ENCODE assay signal across 8 cellular contexts in genomic region chr1:84753516-84754375, GRCh38.
DNase-seq lines count a peak whose midpoint lies in the region; ATAC-seq and TF ChIP-seq lines count a peak whose summit lies in the region.

No MANE protein-coding gene starts in this region.

- H3K4me3 ChIP-seq in trophoblast cell (ENCODE audit: low read depth, low read length): no peak overlapping the region
- H3K4me3 ChIP-seq in upper lobe of left lung: no peak overlapping the region

- no peak overlapping the region for H3K9ac ChIP-seq in trophoblast cell (ENCODE audit: low read length)

- no peak for TF ChIP-seq EP300 in upper lobe of left lung (IDR thresholded peaks at IDR 0.05)

- no peak overlapping the region for H2BK12ac ChIP-seq in trophoblast cell (ENCODE audit: low read length)

- H3K27ac ChIP-seq in trophoblast cell (ENCODE audit: low read depth, low read length): no peak overlapping the region
- no peak overlapping the region for H3K27ac ChIP-seq in upper lobe of left lung

- no peak overlapping the region for H3K23ac ChIP-seq in trophoblast cell (ENCODE audit: low read length)

- H3K9me3 ChIP-seq in trophoblast cell (ENCODE audit: insufficient read depth, low read depth, low read length) (no peaks in the 10 kb centered on the region), upper lobe of left lung (no peaks in the 10 kb centered on the region)

- no peak overlapping the region for H3K4me2 ChIP-seq in trophoblast cell (ENCODE audit: low read length)

- no peaks in the 10 kb centered on the region for H3K79me2 ChIP-seq in trophoblast cell (ENCODE audit: control insufficient read depth, insufficient read depth, low read length, poor library complexity)

- H3K79me1 ChIP-seq in trophoblast cell (ENCODE audit: low read length): peaks cover 4% of the 10 kb centered on the region

- H3K36me3 ChIP-seq in trophoblast cell (ENCODE audit: control insufficient read depth in 1 of 2, insufficient read depth in 2 of 2, low read length in 2 of 2) (no peaks in the 10 kb centered on the region), upper lobe of left lung (no peaks in the 10 kb centered on the region)

- TF ChIP-seq CTCF in upper lobe of left lung (IDR thresholded peaks at IDR 0.05): peak; percentile 48 to 85 (median 78)

- H2BK120ac ChIP-seq in trophoblast cell (ENCODE audit: insufficient read depth, low read length, poor library complexity): no peak overlapping the region

- no peak overlapping the region for H4K12ac ChIP-seq in trophoblast cell (ENCODE audit: low read depth, low read length)

- ATAC-seq in GM21576 (IDR thresholded peaks at IDR 0.05; ENCODE audit: unreplicated experiment) (peak; percentile 80), upper lobe of left lung (ENCODE audit: low FRiP score in 2 of 2) (peak; percentile 61 to 90)

- DNase-seq in DMS153 (lab: John Stamatoyannopoulos, UW) (peak; percentile 71), LoVo (ENCODE audit: low spot score) (peak; percentile 73), SHP77 treated with DMSO at 0.1 percent for 48 hours (lab: John Stamatoyannopoulos, UW) (peak; percentile 51), activated gamma-delta T cell treated with Interleukin-2 at 50 U/mL for 16 hours (peak; percentile 77), germinal center (ENCODE audit: low spot score) (peak; percentile 65), trophoblast cell (peak; percentile 53 to 83), upper lobe of left lung (peak; percentile 56 to 74)

- H3K4ac ChIP-seq in trophoblast cell (ENCODE audit: low read depth, low read length): no peak overlapping the region

- H2AFZ ChIP-seq in trophoblast cell (ENCODE audit: insufficient read depth, low read length, poor library complexity): no peak overlapping the region

- H3K4me1 ChIP-seq in trophoblast cell (ENCODE audit: control insufficient read depth in 1 of 2, insufficient read depth in 2 of 2, low read length in 2 of 2) (no peaks in the 10 kb centered on the region), upper lobe of left lung (peaks cover 0 to 1% (median under 1%) of the 10 kb centered on the region in 4 donors)

- H3K27me3 ChIP-seq in trophoblast cell (ENCODE audit: insufficient read depth, low read length) (no peaks in the 10 kb centered on the region), upper lobe of left lung (no peaks in the 10 kb centered on the region)

- H2BK5ac ChIP-seq in trophoblast cell (ENCODE audit: low read depth, low read length, poor library complexity): no peak overlapping the region

- H4K91ac ChIP-seq in trophoblast cell (ENCODE audit: low read depth, low read length): no peak overlapping the region

- H3K14ac ChIP-seq in trophoblast cell (ENCODE audit: low read length): no peak overlapping the region

- H4K8ac ChIP-seq in trophoblast cell (ENCODE audit: low read depth, low read length): no peak overlapping the region

- H2AK5ac ChIP-seq in trophoblast cell (ENCODE audit: low read length): no peak overlapping the region

- H3K18ac ChIP-seq in trophoblast cell (ENCODE audit: low read length): no peak overlapping the region

- WGBS in trophoblast cell (ENCODE audit: extremely low coverage, insufficient coverage, insufficient read length): no CpG with 5 or more reads among the region's 16 CpGs
- WGBS in upper lobe of left lung, 2 donors: 39 to 43% methylated on average over 15 to 16 of the region's 16 CpGs

- no peak for TF ChIP-seq POLR2A in upper lobe of left lung (IDR thresholded peaks at IDR 0.05)
